8 cellular contexts compared by ENCODE assay signal in the genomic region with DNA sequence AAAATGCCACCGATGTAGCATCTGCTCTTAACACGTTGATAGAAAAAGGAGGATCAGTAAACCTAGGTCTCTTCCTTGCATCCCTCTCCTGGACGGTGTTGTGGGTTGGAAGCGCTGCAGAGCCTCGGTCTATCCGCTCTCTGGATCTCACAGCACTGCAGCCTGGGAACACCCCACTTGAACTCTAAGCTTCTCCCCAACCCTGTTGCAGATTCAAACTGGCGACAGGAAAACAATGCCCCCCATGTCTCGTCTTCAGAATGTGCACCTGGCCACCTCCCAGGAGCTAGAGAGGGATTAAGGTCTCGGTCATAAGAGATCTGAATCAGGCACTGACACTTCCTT. TPM values are rescaled to one million over a fixed set of nuclear protein-coding genes. Genes with fewer than 3 reads are reported as not detected.
DNase-seq lines count a peak whose midpoint lies in the region; ATAC-seq, FAIRE-seq and TF ChIP-seq lines count a peak whose summit lies in the region.

No MANE protein-coding gene starts in this region.

- H3K4me3 ChIP-seq in ascending aorta (peak overlapping the region; percentile 71 to 76), HepG2 (replicated peaks in 1 of 3; ENCODE audit: insufficient read depth in 1 of 3, low read depth in 2 of 3, low read length in 3 of 3) (peak overlapping the region; percentile 72 to 94 (median 84))

- H3K27me3 ChIP-seq in ascending aorta (no peaks in the 10 kb centered on the region), HepG2 (ENCODE audit: control insufficient read depth in 1 of 2, insufficient read depth in 2 of 2, low read length in 2 of 2) (no peaks in the 10 kb centered on the region; a peak in 1 of 5 replicates)

- H3K27ac ChIP-seq in ascending aorta (peak overlapping the region; percentile 69), HepG2 (ENCODE audit: extremely low read length, insufficient read depth, low read length) (peak overlapping the region; percentile 79), substantia nigra (ENCODE audit: low read depth, low read length, poor library complexity, severe bottlenecking) (peak overlapping the region; percentile 63)

- H2AFZ ChIP-seq in HepG2 (ENCODE audit: low read length): peak overlapping the region; percentile 73

- TF ChIP-seq RAD21 in HepG2 (CRISPR knock-in tag; IDR thresholded peaks at IDR 0.05): no peak

- intact Hi-C loops in ascending aorta (cut with DNase I): loop anchor here (1.0 to 10.0 kb wide), 10 partner anchors 54 to 1156 kb away; a partner anchor contains a TSS
- intact Hi-C loops in HepG2 (cut with micrococcal nuclease; ENCODE audit: unreplicated experiment): loop anchor here (1.0 kb wide), 2 partner anchors 13 to 48 kb away; a partner anchor contains a TSS

- TF ChIP-seq EP300 in HepG2 (IDR thresholded peaks at IDR 0.05; ENCODE audit: low read depth in 2 of 2, low read length in 2 of 2): no peak
- TF ChIP-seq EP300 in HepG2 (CRISPR knock-in tag; IDR thresholded peaks at IDR 0.05; ENCODE audit: borderline replicate concordance): no peak

- peaks cover 3% of the 10 kb centered on the region for H3K79me2 ChIP-seq in HepG2 (ENCODE audit: insufficient read depth, low read length)

- H3K9ac ChIP-seq in HepG2 (ENCODE audit: insufficient read depth, low read depth, low read length): peak overlapping the region; percentile 82

- in situ Hi-C loops in HepG2 (cut with HindIII; ENCODE audit: extremely low pct_ligation_motif_present, low pct_unique_long_range_greater_than_20kb): no loop called here

- no peaks in the 10 kb centered on the region for H3K9me3 ChIP-seq in ascending aorta
- no peaks in the 10 kb centered on the region for H3K9me3 ChIP-seq in HepG2 (ENCODE audit: low read length)

- H3K36me3 ChIP-seq in ascending aorta (no peaks in the 10 kb centered on the region), HepG2 (replicated peaks in 1 of 2; ENCODE audit: control insufficient read depth in 1 of 2, insufficient read depth in 2 of 2, low read length in 2 of 2) (no peaks in the 10 kb centered on the region)

- POLR2A ChIA-PET in HepG2 (lab: Yijun Ruan, JAX): interaction anchor here (0.5 to 3.5 kb wide), 9 partner anchors 14 to 481 kb away, joined by 3 to 36 read pairs (median 5); a partner anchor contains a TSS

- TF ChIP-seq POLR2A in HepG2 (IDR thresholded peaks at IDR 0.05; ENCODE audit: insufficient read depth in 1 of 2, low read depth in 2 of 2, low read length in 2 of 2): no peak

- H3K4me1 ChIP-seq in ascending aorta (peaks cover 0 to 4% of the 10 kb centered on the region in 2 donors), HepG2 (ENCODE audit: insufficient read depth, low read length) (peaks cover 14% of the 10 kb centered on the region)

- ATAC-seq in HepG2 (peak; percentile 53), HG03520 (IDR thresholded peaks at IDR 0.05; ENCODE audit: unreplicated experiment) (no peak)

- H4K20me1 ChIP-seq in HepG2 (ENCODE audit: insufficient read depth, low read length): no peaks in the 10 kb centered on the region

- no peak for TF ChIP-seq CTCF in ascending aorta (IDR thresholded peaks at IDR 0.05)
- TF ChIP-seq CTCF in HepG2 (CRISPR knock-in tag; IDR thresholded peaks at IDR 0.05): no peak

- peak; percentile 17 for DNase-seq in activated CD4-positive, alpha-beta T cell treated with anti-CD3 and anti-CD28 coated beads for 48 hours
- no peak for DNase-seq in activated CD4-positive, alpha-beta T cell treated with anti-CD3 and anti-CD28 coated beads, Interleukin-2, amount 50 U/mL, for 1 hour
- DNase-seq in NCI-H1417 treated with DMSO at 0.1 percent for 48 hours (lab: John Stamatoyannopoulos, UW) (peak; percentile 24), ascending aorta (ENCODE audit: low spot score in 2 of 2) (no peak), HepG2 (ENCODE audit: low spot score) (peak; percentile 21), substantia nigra (lab: John Stamatoyannopoulos, UW) (peak in 2 of 49 donors; percentile 35 to 42), COLO829 (ENCODE audit: low spot score) (no peak)

- peak overlapping the region; percentile 85 for H3K4me2 ChIP-seq in HepG2 (ENCODE audit: low read depth, low read length)

- WGBS in HepG2 (ENCODE audit: low lambda C conversion rate): 0% methylated on average over 8 of the region's 9 CpGs

- BruUV-seq in HepG2 (replicated peaks; lab: Mats Ljungman, UMichigan): TSS peak; percentile 78

- CTCF ChIA-PET in HepG2 (lab: Yijun Ruan, JAX; ENCODE audit: low intra/inter-chr PET ratio, low total read pairs): interaction anchor here (0.9 kb wide), 1 partner anchor 13 kb away, joined by 4 read pairs; no protein-coding TSS in a partner anchor

- no peak for FAIRE-seq in HepG2 (lab: Jason Lieb, UNC)

RNA-seq across cellular contexts. Expression of a gene that starts 0.5 kb away (rescaled TPM):
- total RNA-seq in ascending aorta: 0.64 TPM
- 14.0 and 14.2 TPM in 2 replicates for total RNA-seq in HepG2 (2016; rRNA removed; fragmentation: Illumina TruSeq; extraction: Trizol)
- total RNA-seq in HepG2 (2016; cell fraction: cytosol; rRNA removed; fragmentation: Illumina TruSeq; extraction: Trizol; ENCODE audit: low read depth): 5.2 and 7.3 TPM in 2 replicates
- 14.1 and 16.1 TPM in 2 replicates for total RNA-seq in HepG2 (2016; cell fraction: insoluble cytoplasmic fraction; rRNA removed; fragmentation: Illumina TruSeq; extraction: Trizol)
- 11.0 and 12.9 TPM in 2 replicates for total RNA-seq in HepG2 (2016; cell fraction: membrane; rRNA removed; fragmentation: Illumina TruSeq; extraction: Trizol)
- total RNA-seq in HepG2 (2016; cell fraction: nucleus; rRNA removed; fragmentation: Illumina TruSeq; extraction: Trizol): 11.0 and 11.8 TPM in 2 replicates
- polyA plus RNA-seq in HepG2 (2011; rRNA removed): 10.0 and 11.8 TPM in 2 replicates
- polyA plus RNA-seq in HepG2 (2011; cell fraction: cytosol; rRNA removed): 12.9 and 14.2 TPM in 2 replicates
- 12.0 TPM in 2 replicates for polyA plus RNA-seq in HepG2 (2011; cell fraction: nucleus; rRNA removed)
- polyA plus RNA-seq in HepG2 (2012): 8.4 and 10.1 TPM in 2 replicates
- polyA plus RNA-seq in HepG2 (2016; cell fraction: cytosol; fragmentation: Illumina TruSeq; extraction: Trizol; ENCODE audit: low read depth): 4.6 and 6.0 TPM in 2 replicates
- 12.6 and 16.7 TPM in 2 replicates for polyA plus RNA-seq in HepG2 (2016; cell fraction: insoluble cytoplasmic fraction; fragmentation: Illumina TruSeq; extraction: Trizol; ENCODE audit: low read depth)
- 7.0 and 10.1 TPM in 2 replicates for polyA plus RNA-seq in HepG2 (2016; cell fraction: membrane; fragmentation: Illumina TruSeq; extraction: Trizol; ENCODE audit: low read depth)
- 16.2 and 19.0 TPM in 2 replicates for polyA plus RNA-seq in HepG2 (2016; cell fraction: nucleus; fragmentation: Illumina TruSeq; extraction: Trizol; ENCODE audit: insufficient read depth, low read depth)
- 4.5 and 7.8 TPM in 2 replicates for polyA minus RNA-seq in HepG2 (2011; rRNA and poly(A)+ RNA removed; ENCODE audit: low replicate concordance)
- polyA minus RNA-seq in HepG2 (2011; cell fraction: cytosol; rRNA and poly(A)+ RNA removed): 2.6 and 3.8 TPM in 2 replicates
- polyA minus RNA-seq in HepG2 (2011; cell fraction: nucleus; rRNA and poly(A)+ RNA removed): 8.1 and 9.7 TPM in 2 replicates

RNA-seq across cellular contexts. Expression of a gene that starts 47.9 kb away (rescaled TPM):
- total RNA-seq in ascending aorta (1.5 TPM), HepG2 (2016; rRNA removed; fragmentation: Illumina TruSeq; extraction: Trizol) (1.8 and 4.6 TPM in 2 replicates)
- total RNA-seq in HepG2 (2016; cell fraction: cytosol; rRNA removed; fragmentation: Illumina TruSeq; extraction: Trizol; ENCODE audit: low read depth): 0.30 and 0.53 TPM in 2 replicates
- total RNA-seq in HepG2 (2016; cell fraction: insoluble cytoplasmic fraction; rRNA removed; fragmentation: Illumina TruSeq; extraction: Trizol): 1.9 and 5.8 TPM in 2 replicates
- total RNA-seq in HepG2 (2016; cell fraction: membrane; rRNA removed; fragmentation: Illumina TruSeq; extraction: Trizol): 1.7 TPM in 2 replicates
- 5.8 and 6.3 TPM in 2 replicates for total RNA-seq in HepG2 (2016; cell fraction: nucleus; rRNA removed; fragmentation: Illumina TruSeq; extraction: Trizol)
- polyA plus RNA-seq in HepG2 (2011; rRNA removed): 3.8 and 7.1 TPM in 2 replicates
- 3.3 and 6.2 TPM in 2 replicates for polyA plus RNA-seq in HepG2 (2011; cell fraction: cytosol; rRNA removed)
- 9.4 and 27.0 TPM in 2 replicates for polyA plus RNA-seq in HepG2 (2011; cell fraction: nucleus; rRNA removed)
- 1.3 and 1.8 TPM in 2 replicates for polyA plus RNA-seq in HepG2 (2012)
- polyA plus RNA-seq in HepG2 (2016; cell fraction: cytosol; fragmentation: Illumina TruSeq; extraction: Trizol; ENCODE audit: low read depth): 0.51 and 0.58 TPM in 2 replicates
- polyA plus RNA-seq in HepG2 (2016; cell fraction: insoluble cytoplasmic fraction; fragmentation: Illumina TruSeq; extraction: Trizol; ENCODE audit: low read depth): 1.9 and 2.2 TPM in 2 replicates
- polyA plus RNA-seq in HepG2 (2016; cell fraction: membrane; fragmentation: Illumina TruSeq; extraction: Trizol; ENCODE audit: low read depth): 0.93 and 1.1 TPM in 2 replicates
- 8.4 and 9.8 TPM in 2 replicates for polyA plus RNA-seq in HepG2 (2016; cell fraction: nucleus; fragmentation: Illumina TruSeq; extraction: Trizol; ENCODE audit: insufficient read depth, low read depth)
- 0.26 and 16.3 TPM in 2 replicates for polyA minus RNA-seq in HepG2 (2011; rRNA and poly(A)+ RNA removed; ENCODE audit: low replicate concordance)
- polyA minus RNA-seq in HepG2 (2011; cell fraction: cytosol; rRNA and poly(A)+ RNA removed): 2.0 and 4.0 TPM in 2 replicates
- 2.7 and 5.3 TPM in 2 replicates for polyA minus RNA-seq in HepG2 (2011; cell fraction: nucleus; rRNA and poly(A)+ RNA removed)

RNA-seq across cellular contexts. Expression of a gene that starts 53.6 kb away (rescaled TPM):
- 12.1 TPM for total RNA-seq in ascending aorta
- not detected in 2 replicates for total RNA-seq in HepG2 (2016; rRNA removed; fragmentation: Illumina TruSeq; extraction: Trizol)
- not detected in 2 replicates for total RNA-seq in HepG2 (2016; cell fraction: cytosol; rRNA removed; fragmentation: Illumina TruSeq; extraction: Trizol; ENCODE audit: low read depth)
- not detected in 2 replicates for total RNA-seq in HepG2 (2016; cell fraction: insoluble cytoplasmic fraction; rRNA removed; fragmentation: Illumina TruSeq; extraction: Trizol)
- not detected in 2 replicates for total RNA-seq in HepG2 (2016; cell fraction: membrane; rRNA removed; fragmentation: Illumina TruSeq; extraction: Trizol)
- not detected in 2 replicates for total RNA-seq in HepG2 (2016; cell fraction: nucleus; rRNA removed; fragmentation: Illumina TruSeq; extraction: Trizol)
- not detected in 2 replicates for polyA plus RNA-seq in HepG2 (2011; rRNA removed)
- not detected in 2 replicates for polyA plus RNA-seq in HepG2 (2011; cell fraction: cytosol; rRNA removed)
- polyA plus RNA-seq in HepG2 (2011; cell fraction: nucleus; rRNA removed): not detected in 2 replicates
- not detected in 2 replicates for polyA plus RNA-seq in HepG2 (2012)
- not detected in 2 replicates for polyA plus RNA-seq in HepG2 (2016; cell fraction: cytosol; fragmentation: Illumina TruSeq; extraction: Trizol; ENCODE audit: low read depth)
- not detected in 2 replicates for polyA plus RNA-seq in HepG2 (2016; cell fraction: insoluble cytoplasmic fraction; fragmentation: Illumina TruSeq; extraction: Trizol; ENCODE audit: low read depth)
- polyA plus RNA-seq in HepG2 (2016; cell fraction: membrane; fragmentation: Illumina TruSeq; extraction: Trizol; ENCODE audit: low read depth): not detected in 2 replicates
- not detected in 2 replicates for polyA plus RNA-seq in HepG2 (2016; cell fraction: nucleus; fragmentation: Illumina TruSeq; extraction: Trizol; ENCODE audit: insufficient read depth, low read depth)
- not detected in 2 replicates for polyA minus RNA-seq in HepG2 (2011; rRNA and poly(A)+ RNA removed; ENCODE audit: low replicate concordance)
- not detected in 2 replicates for polyA minus RNA-seq in HepG2 (2011; cell fraction: cytosol; rRNA and poly(A)+ RNA removed)
- not detected in 2 replicates for polyA minus RNA-seq in HepG2 (2011; cell fraction: nucleus; rRNA and poly(A)+ RNA removed)

Comparison
In these comparisons a context has a peak if more than half of its experiments do, and no peak if none do; other contexts are left out.
1. DNase-seq: peak in activated CD4-positive, alpha-beta T cell treated with anti-CD3 and anti-CD28 coated beads for 48 hours (single experiment), NCI-H1417 treated with DMSO at 0.1 percent for 48 hours (single experiment) and HepG2 (single experiment); none in activated CD4-positive, alpha-beta T cell treated with anti-CD3 and anti-CD28 coated beads, Interleukin-2, amount 50 U/mL, for 1 hour (single experiment), ascending aorta (0 of 2) and COLO829 (single experiment).
2. RNA of a gene that starts 53.6 kb away (total RNA-seq): 12.1 TPM in ascending aorta (single experiment); not detected in HepG2; every median in the first group is over 10 times any median in the second.
3. Peak in every context shown above with its lines, with median percentiles within 50 percentile points of each other: H3K27ac ChIP-seq.